18 cellular contexts compared by ENCODE assay signal in the genomic region with DNA sequence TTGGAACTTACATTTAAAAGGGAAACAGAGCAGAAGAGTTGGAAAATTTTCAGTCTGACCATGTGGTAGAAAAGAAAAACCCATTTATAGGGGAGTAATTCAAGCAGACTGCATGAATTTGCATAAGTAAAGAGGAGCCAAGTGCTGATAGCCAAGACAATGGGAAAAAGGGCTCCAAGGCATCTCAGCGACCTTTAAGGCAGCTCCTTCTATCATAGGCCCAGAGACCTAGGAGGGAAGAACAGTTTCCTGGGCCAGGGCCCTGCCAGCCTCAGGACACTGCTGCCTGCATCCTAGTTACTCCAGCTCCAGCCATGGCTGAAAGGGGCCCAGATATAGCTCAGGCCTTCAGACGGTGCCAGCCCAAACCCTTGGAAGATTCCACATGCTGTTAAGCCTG. TPM values are rescaled to one million over a fixed set of nuclear protein-coding genes. Genes with fewer than 3 reads are reported as not detected.
A peak's percentile ranks its signal among the peaks of the same experiment; 100 is the strongest.
DNase-seq lines count a peak whose midpoint lies in the region; ATAC-seq and TF ChIP-seq lines count a peak whose summit lies in the region.
"Had no signal": no experiment of that assay in that cellular context is flagged by ENCODE, and none has a peak within 500 bp of the region (broad histone marks: within the 10 kb centered on the region; RNA-seq: fewer than 3 reads in every experiment).

No MANE protein-coding gene starts in this region.

- peak overlapping the region in 6 of 7 donors; percentile 40 to 91 (median 78) for H3K27ac Mint-ChIP-seq in CD14-positive monocyte
- H3K27ac Mint-ChIP-seq in dendritic cell treated with granulocyte-macrophage colony-stimulating factor and Interleukin-4, amounts not matched to agents 40 ng/mL and 50 ng/mL, for 4 days: peak overlapping the region; percentile 67

- H3K4me1 Mint-ChIP-seq in CD14-positive monocyte: peaks cover 84% of the 10 kb centered on the region
- H3K4me1 Mint-ChIP-seq in dendritic cell treated with granulocyte-macrophage colony-stimulating factor and Interleukin-4, amounts not matched to agents 40 ng/mL and 50 ng/mL, for 4 days (ENCODE audit: low read depth): peaks cover 98% of the 10 kb centered on the region

- peaks cover 0 to 1% (median 0%) of the 10 kb centered on the region in 3 donors for H3K27me3 Mint-ChIP-seq in CD14-positive monocyte (ENCODE audit: low read depth in 3 of 3)
- H3K27me3 Mint-ChIP-seq in dendritic cell treated with granulocyte-macrophage colony-stimulating factor and Interleukin-4, amounts not matched to agents 40 ng/mL and 50 ng/mL, for 4 days: no peaks in the 10 kb centered on the region

- H3K36me3 Mint-ChIP-seq in CD14-positive monocyte: peaks cover 12 to 31% of the 10 kb centered on the region in 2 donors
- H3K36me3 Mint-ChIP-seq in dendritic cell treated with granulocyte-macrophage colony-stimulating factor and Interleukin-4, amounts not matched to agents 40 ng/mL and 50 ng/mL, for 4 days (ENCODE audit: low read depth): peaks cover 31% of the 10 kb centered on the region

- peaks cover 11 to 27% (median 17%) of the 10 kb centered on the region in 7 donors for H3K9me3 Mint-ChIP-seq in CD14-positive monocyte
- H3K9me3 Mint-ChIP-seq in dendritic cell treated with granulocyte-macrophage colony-stimulating factor and Interleukin-4, amounts not matched to agents 40 ng/mL and 50 ng/mL, for 4 days: peaks cover 11% of the 10 kb centered on the region

- H3K4me1 ChIP-seq in mucosa of descending colon (ENCODE audit: low read depth): peaks cover 18% of the 10 kb centered on the region
- no peaks in the 10 kb centered on the region for H3K4me1 ChIP-seq in effector memory CD4-positive, alpha-beta T cell (ENCODE audit: control insufficient read depth, insufficient read depth, low read length, poor library complexity, severe bottlenecking)

- H3K27me3 ChIP-seq in H7 (ENCODE audit: control insufficient read depth, insufficient read depth, low read length): no peaks in the 10 kb centered on the region
- no peaks in the 10 kb centered on the region for H3K27me3 ChIP-seq in effector memory CD4-positive, alpha-beta T cell (replicated peaks; ENCODE audit: control insufficient read depth, insufficient read depth, low read length, poor library complexity, severe bottlenecking)
- H3K27me3 ChIP-seq: MG63, Peyer's patch had no signal

- no peak overlapping the region for H3K4me3 ChIP-seq in H7 (ENCODE audit: insufficient read depth, low read depth, low read length)
- no peak overlapping the region for H3K4me3 ChIP-seq in mucosa of descending colon
- no peak overlapping the region for H3K4me3 ChIP-seq in effector memory CD4-positive, alpha-beta T cell (ENCODE audit: insufficient read depth, low read depth, low read length, poor library complexity, severe bottlenecking)
- H3K4me3 ChIP-seq: MG63, Peyer's patch had no signal

- no peaks in the 10 kb centered on the region for H3K9me3 ChIP-seq in mucosa of descending colon
- peaks cover 2% of the 10 kb centered on the region for H3K9me3 ChIP-seq in effector memory CD4-positive, alpha-beta T cell (ENCODE audit: control insufficient read depth, low read length)
- H3K9me3 ChIP-seq: Peyer's patch had no signal

- no peak overlapping the region for H3K27ac ChIP-seq in effector memory CD4-positive, alpha-beta T cell (ENCODE audit: insufficient read depth, low read length, poor library complexity, severe bottlenecking)
- H3K27ac ChIP-seq: Peyer's patch had no signal

- ATAC-seq in mucosa of descending colon: peak; percentile 28
- ATAC-seq in GM18502 (IDR thresholded peaks at IDR 0.05; ENCODE audit: poor library complexity, unreplicated experiment): no peak
- ATAC-seq: SK-N-SH treated with all-trans-retinoic acid at 6 μM for 48 hours had no signal

- peak overlapping the region in 1 of 2 donors; percentile 5 for H3K4me3 Mint-ChIP-seq in CD14-positive monocyte
- H3K4me3 Mint-ChIP-seq in dendritic cell treated with granulocyte-macrophage colony-stimulating factor and Interleukin-4, amounts not matched to agents 40 ng/mL and 50 ng/mL, for 4 days: peak overlapping the region; percentile 11

- no peak for DNase-seq in CD14-positive monocyte (ENCODE audit: low spot score)
- peak; percentile 35 for DNase-seq in H7
- DNase-seq in mucosa of descending colon: no peak
- DNase-seq in HuH-7.5 (ENCODE audit: low spot score): no peak
- DNase-seq in effector memory CD4-positive, alpha-beta T cell: no peak
- DNase-seq: C1 segment of cervical spinal cord, DMS 273 treated with DMSO at 0.1 percent for 48 hours, GF-D8, GOT3, MG63, NCI-H1092, NCI-H1694, NCI-H524, Peyer's patch, SHP77 had no signal

- intact Hi-C loops in CD14-positive monocyte (cut with micrococcal nuclease) (loop anchor here in 1 of 2 donors (10.0 kb wide), 1 partner anchor 80 kb away; no protein-coding TSS in a partner anchor), mucosa of descending colon (cut with DNase I, micrococcal nuclease) (no loop called here)
- intact Hi-C loops in dendritic cell treated with granulocyte-macrophage colony-stimulating factor and Interleukin-4, amounts not matched to agents 40 ng/mL and 50 ng/mL, for 4 days (cut with micrococcal nuclease): no loop called here

- H3K36me3 ChIP-seq in H7 (replicated peaks; ENCODE audit: control insufficient read depth, insufficient read depth, low read length) (no peaks in the 10 kb centered on the region), mucosa of descending colon (ENCODE audit: low read depth) (no peaks in the 10 kb centered on the region)
- no peaks in the 10 kb centered on the region for H3K36me3 ChIP-seq in effector memory CD4-positive, alpha-beta T cell (ENCODE audit: control insufficient read depth, insufficient read depth, low read length)
- H3K36me3 ChIP-seq: Peyer's patch had no signal

- TF ChIP-seq CTCF in CD14-positive monocyte (IDR thresholded peaks at IDR 0.05) (no peak), mucosa of descending colon (IDR thresholded peaks at IDR 0.05) (no peak)

RNA-seq across cellular contexts. Expression of gene DNAJC3, which starts 7.5 kb away (rescaled TPM):
- polyA plus RNA-seq in CD14-positive monocyte: 10 to 100 TPM; 22.3 to 27.6 TPM
- total RNA-seq in H7 (2014; rRNA removed; shearing (Covaris generic)): 14.0 and 18.7 TPM in 2 replicates
- total RNA-seq in mucosa of descending colon: 10 to 100 TPM; 48.6 to 60.5 (median 55.2) TPM

RNA-seq across cellular contexts. Expression of gene DZIP1, which starts 40.0 kb away (rescaled TPM):
- polyA plus RNA-seq in CD14-positive monocyte: not detected
- 21.4 and 22.9 TPM in 2 replicates for total RNA-seq in H7 (2014; rRNA removed; shearing (Covaris generic))
- 10 to 100 TPM in 1 of 3 donors, 1 to 10 TPM in 2; 1.3 to 23.6 (median 3.6) TPM for total RNA-seq in mucosa of descending colon
